In the genomic region with DNA sequence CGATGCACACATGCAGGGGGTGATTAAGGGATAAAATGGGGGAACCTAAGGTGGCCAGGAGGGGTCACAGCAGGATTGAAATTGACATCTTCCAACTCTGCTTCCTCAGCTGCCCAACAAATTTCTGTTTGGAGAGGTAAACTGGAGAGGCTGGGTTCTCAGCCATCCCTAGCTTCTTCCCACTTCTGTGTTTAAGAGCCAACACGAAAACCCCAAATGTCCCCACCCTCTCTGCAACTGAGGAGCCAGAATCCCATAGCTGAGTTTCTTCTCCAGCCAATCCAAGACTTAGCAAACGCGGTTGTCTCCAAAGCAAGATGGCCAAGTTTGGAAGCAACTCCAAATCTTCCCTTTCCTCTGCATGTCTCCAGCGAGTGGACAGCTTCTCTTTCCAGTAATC, we compare ENCODE assay signal across 15 cellular contexts.
DNase-seq lines count a peak whose midpoint lies in the region; ATAC-seq and TF ChIP-seq lines count a peak whose summit lies in the region.
"Had no signal": no experiment of that assay in that cellular context is flagged by ENCODE, and none has a peak within 500 bp of the region (broad histone marks: within the 10 kb centered on the region; RNA-seq: fewer than 3 reads in every experiment).

No MANE protein-coding gene starts in this region.

- ATAC-seq in SK-N-SH treated with all-trans-retinoic acid at 6 μM for 48 hours (no peak), HG02973 (IDR thresholded peaks at IDR 0.05; ENCODE audit: unreplicated experiment) (no peak), HG02870 (IDR thresholded peaks at IDR 0.05; ENCODE audit: unreplicated experiment) (no peak)
- ATAC-seq: CD8-positive, alpha-beta T cell had no signal

- H3K9me3 Mint-ChIP-seq in neural progenitor cell: peaks cover 4% of the 10 kb centered on the region

- no peak overlapping the region for H3K4me3 ChIP-seq in SK-N-SH (ENCODE audit: low read depth in 2 of 2, low read length in 1 of 2)
- no peak overlapping the region for H3K4me3 ChIP-seq in OCI-LY7 (ENCODE audit: low read depth, low read length, poor library complexity, severe bottlenecking)
- H3K4me3 ChIP-seq in coronary artery: no peak overlapping the region
- H3K4me3 ChIP-seq in neural progenitor cell: no peak overlapping the region
- H3K4me3 ChIP-seq: HAP-1 had no signal

- H3K4me2 ChIP-seq in SK-N-SH (no peak overlapping the region), OCI-LY7 (ENCODE audit: low read length) (no peak overlapping the region), neural progenitor cell (no peak overlapping the region)

- peaks cover 12% of the 10 kb centered on the region for H3K27me3 Mint-ChIP-seq in neural progenitor cell (ENCODE audit: insufficient read depth, low read depth)

- intact Hi-C loops in OCI-LY7 (cut with micrococcal nuclease; ENCODE audit: unreplicated experiment): no loop called here

- BruUV-seq in OCI-LY7 (replicated peaks; lab: Mats Ljungman, UMichigan): no TSS peak

- TF ChIP-seq CTCF in SK-N-SH (IDR thresholded peaks at IDR 0.05) (no peak), OCI-LY7 (conservative IDR thresholded peaks at IDR 0.05; ENCODE audit: low read length) (peak; percentile 50), coronary artery (IDR thresholded peaks at IDR 0.05) (no peak), neural progenitor cell (IDR thresholded peaks at IDR 0.05) (no peak)

- H3K27ac ChIP-seq in SK-N-SH (ENCODE audit: low read depth in 2 of 2, low read length in 1 of 2) (no peak overlapping the region), OCI-LY7 (ENCODE audit: low read depth, low read length, poor library complexity, severe bottlenecking) (no peak overlapping the region), coronary artery (no peak overlapping the region), neural progenitor cell (no peak overlapping the region)
- H3K27ac ChIP-seq: 22Rv1 had no signal

- H2AFZ ChIP-seq in SK-N-SH (ENCODE audit: low read depth) (no peak overlapping the region), OCI-LY7 (ENCODE audit: low read length) (no peak overlapping the region), neural progenitor cell (replicated peaks) (no peak overlapping the region)

- CTCF ChIA-PET in SK-N-SH (lab: Yijun Ruan, JAX): interaction anchor here (0.7 kb wide), 2 partner anchors 23 to 440 kb away, joined by 3 read pairs; no protein-coding TSS in a partner anchor
- CTCF ChIA-PET in OCI-LY7 (lab: Charles Lee; ENCODE audit: unreplicated experiment): no interaction called here

- POLR2A ChIA-PET in SK-N-SH (lab: Yijun Ruan, JAX): no interaction called here
- POLR2A ChIA-PET in OCI-LY7 (lab: Charles Lee): no interaction called here

- no peak for TF ChIP-seq EP300 in SK-N-SH (IDR thresholded peaks at IDR 0.05; ENCODE audit: borderline replicate concordance in 1 of 2, low read depth in 1 of 2, low read length in 1 of 2)

- no peaks in the 10 kb centered on the region for H3K9me2 ChIP-seq in SK-N-SH
- no peaks in the 10 kb centered on the region for H3K9me2 ChIP-seq in OCI-LY7 (ENCODE audit: insufficient read depth, low read length)

- H3K9me3 ChIP-seq in SK-N-SH (no peaks in the 10 kb centered on the region), OCI-LY7 (ENCODE audit: low read length) (peaks cover 12% of the 10 kb centered on the region; the same call in 1 of the 2 replicates), neural progenitor cell (ENCODE audit: low read depth) (no peaks in the 10 kb centered on the region)
- H3K9me3 ChIP-seq: HAP-1 had no signal

- 0 out of 2 replicates have a peak, but pooled peaks have one; percentile 16 for TF ChIP-seq RAD21 in SK-N-SH (IDR thresholded peaks at IDR 0.05; ENCODE audit: low read length)

- H3K79me2 ChIP-seq in SK-N-SH (ENCODE audit: insufficient read depth) (no peaks in the 10 kb centered on the region), OCI-LY7 (ENCODE audit: insufficient read depth, low read depth, low read length) (no peaks in the 10 kb centered on the region), neural progenitor cell (ENCODE audit: low read depth) (no peaks in the 10 kb centered on the region)

- H4K20me1 ChIP-seq in SK-N-SH (ENCODE audit: insufficient read depth): no peaks in the 10 kb centered on the region
- no peaks in the 10 kb centered on the region for H4K20me1 ChIP-seq in OCI-LY7 (ENCODE audit: insufficient read depth, low read length)
- H4K20me1 ChIP-seq in neural progenitor cell (ENCODE audit: low read depth): no peaks in the 10 kb centered on the region

- H3K36me3 Mint-ChIP-seq in neural progenitor cell: no peaks in the 10 kb centered on the region
- H3K36me3 Mint-ChIP-seq: CD14-positive monocyte; CD8-positive, alpha-beta T cell had no signal

- peak overlapping the region; percentile 24 for H3K4me3 Mint-ChIP-seq in neural progenitor cell
- H3K4me3 Mint-ChIP-seq: CD14-positive monocyte; CD8-positive, alpha-beta T cell had no signal

- WGBS in SK-N-SH (ENCODE audit: low lambda C conversion rate): 40% methylated on average over 4 of the region's 5 CpGs

- no peaks in the 10 kb centered on the region for H3K4me1 ChIP-seq in SK-N-SH (ENCODE audit: control insufficient read depth in 1 of 2, insufficient read depth in 2 of 2, low read depth in 1 of 2, low read length in 1 of 2)
- no peaks in the 10 kb centered on the region for H3K4me1 ChIP-seq in OCI-LY7 (ENCODE audit: insufficient read depth, low read length, poor library complexity, severe bottlenecking)
- H3K4me1 ChIP-seq in neural progenitor cell: peaks cover 6% of the 10 kb centered on the region

- H3K27ac Mint-ChIP-seq in neural progenitor cell: peak overlapping the region; percentile 72
- H3K27ac Mint-ChIP-seq: CD8-positive, alpha-beta T cell had no signal

- H3K9ac ChIP-seq in SK-N-SH: no peak overlapping the region
- H3K9ac ChIP-seq in neural progenitor cell: no peak overlapping the region

- H3F3A ChIP-seq in SK-N-SH (replicated peaks; ENCODE audit: insufficient read depth): no peaks in the 10 kb centered on the region
- peaks cover 3% of the 10 kb centered on the region for H3F3A ChIP-seq in neural progenitor cell (ENCODE audit: low read depth)

- DNase-seq in SK-N-SH: no peak
- peak; percentile 6 for DNase-seq in OCI-LY7 (ENCODE audit: low spot score)
- peak; percentile 38 for DNase-seq in coronary artery (ENCODE audit: low spot score)
- no peak for DNase-seq in neural progenitor cell (ENCODE audit: low spot score)
- DNase-seq in NCI-H446 treated with DMSO at 0.1 percent for 48 hours (lab: John Stamatoyannopoulos, UW): no peak
- DNase-seq: Caco-2; CD8-positive, alpha-beta T cell; GF-D8; GOT3 had no signal

- H3K4me1 Mint-ChIP-seq in neural progenitor cell: peaks cover 14% of the 10 kb centered on the region
- H3K4me1 Mint-ChIP-seq: CD14-positive monocyte had no signal

- H3K27me3 ChIP-seq in SK-N-SH (ENCODE audit: insufficient read depth) (no peaks in the 10 kb centered on the region), neural progenitor cell (no peaks in the 10 kb centered on the region)

- H3K36me3 ChIP-seq in SK-N-SH (replicated peaks in 1 of 2; ENCODE audit: control insufficient read depth in 1 of 2, insufficient read depth in 2 of 2, low read length in 1 of 2) (no peaks in the 10 kb centered on the region), OCI-LY7 (ENCODE audit: insufficient read depth, low read length) (no peaks in the 10 kb centered on the region), neural progenitor cell (no peaks in the 10 kb centered on the region)
- H3K36me3 ChIP-seq: HAP-1 had no signal

TF ChIP-seq in SK-N-SH, 30 proteins besides CTCF, POLR2A, EP300 and RAD21 (continues in another document):
- TF ChIP-seq RFX5 (IDR thresholded peaks at IDR 0.05; ENCODE audit: low read length): no peak

TF ChIP-seq in SK-N-SH treated with all-trans-retinoic acid at 6 μM for 48 hours, 23 proteins besides CTCF, POLR2A, EP300 and RAD21 (continues in another document):
- TF ChIP-seq CSDC2 (CRISPR knock-in tag; IDR thresholded peaks at IDR 0.05) (no peak), PATZ1 (CRISPR knock-in tag; IDR thresholded peaks at IDR 0.05; ENCODE audit: borderline replicate concordance) (no peak), ZNF565 (CRISPR knock-in tag; conservative IDR thresholded peaks at IDR 0.05; ENCODE audit: low read depth) (no peak), POU6F1 (CRISPR knock-in tag; IDR thresholded peaks at IDR 0.05; ENCODE audit: borderline replicate concordance, low read depth) (no peak), TOX (CRISPR knock-in tag; IDR thresholded peaks at IDR 0.05; ENCODE audit: borderline replicate concordance) (no peak), ZFP3 (CRISPR knock-in tag; IDR thresholded peaks at IDR 0.05) (no peak), ZFP30 (CRISPR knock-in tag; IDR thresholded peaks at IDR 0.05) (no peak)

Comparison
In these comparisons a context has a peak if more than half of its experiments do, and no peak if none do; other contexts are left out.
1. DNase-seq: peak in OCI-LY7 (single experiment) and coronary artery (single experiment); none in SK-N-SH (single experiment), neural progenitor cell (single experiment) and NCI-H446 treated with DMSO at 0.1 percent for 48 hours (single experiment).